27 cellular contexts compared by ENCODE assay signal in genomic region chr1:88504601-88505000, GRCh38.
"Had no signal": no experiment of that assay in that cellular context is flagged by ENCODE, and none has a peak within 500 bp of the region (broad histone marks: within the 10 kb centered on the region; RNA-seq: fewer than 3 reads in every experiment).

No MANE protein-coding gene starts in this region.

- ATAC-seq: stimulated activated effector memory CD8-positive, alpha-beta T cell treated with anti-CD3 and anti-CD28 coated beads, Interleukin-12 subunit alpha, Interleukin-12 subunit beta, amount 100 ng/mL, for 72 hours; stimulated activated memory B cell treated with anti-CD40 and anti-IgM and Interleukin-4, amounts not matched to agents 10 μg/mL and 1 μg/mL and 100 μg/mL, for 72 hours; stimulated activated naive B cell treated with anti-CD40 and anti-IgM and Interleukin-4, amounts not matched to agents 10 μg/mL and 1 μg/mL and 100 μg/mL, for 72 hours; stimulated activated naive CD8-positive, alpha-beta T cell treated with anti-CD3 and anti-CD28 coated beads, Interleukin-15, amount 100 ng/mL, for 72 hours; stimulated activated naive CD8-positive, alpha-beta T cell treated with anti-CD3 and anti-CD28 coated beads, Interleukin-15, Interleukin-2, amounts not matched to agents 100 U/mL and 50 U/mL, for 24 hours; upper lobe of right lung had no signal

- DNase-seq: stimulated activated CD4-positive, alpha-beta T cell treated with anti-CD3 and anti-CD28 coated beads, Interleukin-2, amount 100 ng/mL, for 48 hours; stimulated activated CD4-positive, alpha-beta T cell treated with anti-CD3 and anti-CD28 coated beads, Interleukin-4, amount 100 ng/mL, for 1 hour; stimulated activated CD4-positive, alpha-beta T cell treated with anti-CD3 and anti-CD28 coated beads, Interleukin-4, amount 100 ng/mL, for 24 hours; stimulated activated CD4-positive, alpha-beta T cell treated with anti-CD3 and anti-CD28 coated beads, Interleukin-4, amount 100 ng/mL, for 4 hours; stimulated activated CD8-positive, alpha-beta memory T cell treated with anti-CD3 and anti-CD28 coated beads, Interleukin-4, amount 100 ng/mL, for 48 hours; stimulated activated naive B cell treated with anti-CD40 and anti-IgM and Interleukin-4, amounts not matched to agents 10 μg/mL and 1 μg/mL and 100 μg/mL, for 72 hours; stimulated activated naive CD4-positive, alpha-beta T cell; stimulated activated naive CD4-positive, alpha-beta T cell treated with Interleukin-2 at 50 U/mL for 16 hours; stimulated activated naive CD8-positive, alpha-beta T cell treated with anti-CD3 and anti-CD28 coated beads, Interleukin-15, amount 100 ng/mL, for 72 hours; stimulated activated naive CD8-positive, alpha-beta T cell treated with anti-CD3 and anti-CD28 coated beads, Interleukin-15, Interleukin-2, amounts not matched to agents 100 U/mL and 50 U/mL, for 24 hours; stomach; substantia nigra; testis; thyroid gland; tibial artery; transverse colon; trophoblast cell; upper lobe of left lung; upper lobe of right lung; uterus had no signal

- H3K9me3 ChIP-seq: stomach, suprapubic skin, testis, thoracic aorta, thyroid gland, tibial artery, tibial nerve, transverse colon, upper lobe of left lung, upper lobe of right lung, uterus, vagina had no signal

- FAIRE-seq: urothelium cell line had no signal

- H3K27ac ChIP-seq: stomach, suprapubic skin, testis, thoracic aorta, thyroid gland, tibial artery, tibial nerve, transverse colon, upper lobe of left lung, upper lobe of right lung, uterus, vagina had no signal

- H3K4me1 ChIP-seq: stomach, suprapubic skin, testis, thyroid gland, tibial artery, tibial nerve, transverse colon, upper lobe of left lung, upper lobe of right lung, uterus, vagina had no signal

- H3K27me3 ChIP-seq: stomach, suprapubic skin, testis, thyroid gland, tibial artery, tibial nerve, transverse colon, upper lobe of left lung, upper lobe of right lung, uterus, vagina had no signal

- H3K4me3 ChIP-seq: stomach, suprapubic skin, testis, thoracic aorta, thyroid gland, tibial artery, tibial nerve, transverse colon, upper lobe of left lung, upper lobe of right lung, uterus, vagina had no signal

- H3K36me3 ChIP-seq: stomach, suprapubic skin, thoracic aorta, thyroid gland, tibial artery, tibial nerve, transverse colon, upper lobe of left lung, upper lobe of right lung, uterus, vagina had no signal
